ENCODE assay signal across 20 cellular contexts in genomic region chr1:211420845-211421454, GRCh38.
DNase-seq lines count a peak whose midpoint lies in the region; ATAC-seq and TF ChIP-seq lines count a peak whose summit lies in the region.
"Had no signal": no experiment of that assay in that cellular context is flagged by ENCODE, and none has a peak within 500 bp of the region (broad histone marks: within the 10 kb centered on the region; RNA-seq: fewer than 3 reads in every experiment).

No MANE protein-coding gene starts in this region.

- no peaks in the 10 kb centered on the region for H3K9me3 ChIP-seq in colonic mucosa
- H3K9me3 ChIP-seq: neutrophil had no signal

- no peak overlapping the region for H3K4me3 Mint-ChIP-seq in activated CD4-positive, alpha-beta T cell treated with anti-CD3 and anti-CD28 coated beads, Interleukin-2, amount 10 ng/mL, durations not matched to agents 24 days and 14 days
- H3K4me3 Mint-ChIP-seq in activated naive CD4-positive, alpha-beta T cell treated with anti-CD3 and anti-CD28 coated beads for 36 hours: no peak overlapping the region
- H3K4me3 Mint-ChIP-seq: activated CD4-positive, alpha-beta T cell treated with anti-CD3 and anti-CD28 coated beads, Interleukin-2, amount 10 ng/mL, durations not matched to agents 7 days and 5 days; activated naive CD4-positive, alpha-beta T cell treated with anti-CD3 and anti-CD28 coated beads, Interleukin-2, amount 50 U/mL, for 24 hours; mesothelial cell of epicardium; stimulated activated memory B cell treated with anti-CD40 and anti-IgM and Interleukin-4, amounts not matched to agents 10 μg/mL and 1 μg/mL and 100 μg/mL, for 72 hours had no signal

- H3K27ac Mint-ChIP-seq in activated CD4-positive, alpha-beta T cell treated with anti-CD3 and anti-CD28 coated beads, Interleukin-2, amount 10 ng/mL, durations not matched to agents 24 days and 14 days: peak overlapping the region; percentile 13
- no peak overlapping the region for H3K27ac Mint-ChIP-seq in activated naive CD4-positive, alpha-beta T cell treated with anti-CD3 and anti-CD28 coated beads for 36 hours
- H3K27ac Mint-ChIP-seq: activated CD4-positive, alpha-beta T cell treated with anti-CD3 and anti-CD28 coated beads, Interleukin-2, amount 10 ng/mL, durations not matched to agents 7 days and 5 days; activated naive CD4-positive, alpha-beta T cell treated with anti-CD3 and anti-CD28 coated beads, Interleukin-2, amount 50 U/mL, for 24 hours; mesothelial cell of epicardium; stimulated activated memory B cell treated with anti-CD40 and anti-IgM and Interleukin-4, amounts not matched to agents 10 μg/mL and 1 μg/mL and 100 μg/mL, for 72 hours had no signal

- peaks cover 1% of the 10 kb centered on the region for H3K9me3 Mint-ChIP-seq in activated CD4-positive, alpha-beta T cell treated with anti-CD3 and anti-CD28 coated beads, Interleukin-2, amount 10 ng/mL, durations not matched to agents 24 days and 14 days
- H3K9me3 Mint-ChIP-seq in activated naive CD4-positive, alpha-beta T cell treated with anti-CD3 and anti-CD28 coated beads for 36 hours: no peaks in the 10 kb centered on the region
- H3K9me3 Mint-ChIP-seq: activated CD4-positive, alpha-beta T cell treated with anti-CD3 and anti-CD28 coated beads, Interleukin-2, amount 10 ng/mL, durations not matched to agents 7 days and 5 days; activated naive CD4-positive, alpha-beta T cell treated with anti-CD3 and anti-CD28 coated beads, Interleukin-2, amount 50 U/mL, for 24 hours; stimulated activated memory B cell treated with anti-CD40 and anti-IgM and Interleukin-4, amounts not matched to agents 10 μg/mL and 1 μg/mL and 100 μg/mL, for 72 hours had no signal

- no peak overlapping the region for H3K27ac ChIP-seq in colonic mucosa
- H3K27ac ChIP-seq: brain microvascular endothelial cell, neutrophil had no signal

- peaks cover under 1% of the 10 kb centered on the region for H3K27me3 Mint-ChIP-seq in activated CD4-positive, alpha-beta T cell treated with anti-CD3 and anti-CD28 coated beads, Interleukin-2, amount 10 ng/mL, durations not matched to agents 24 days and 14 days
- H3K27me3 Mint-ChIP-seq in activated naive CD4-positive, alpha-beta T cell treated with anti-CD3 and anti-CD28 coated beads for 36 hours (ENCODE audit: low read depth): no peaks in the 10 kb centered on the region
- H3K27me3 Mint-ChIP-seq: activated naive CD4-positive, alpha-beta T cell treated with anti-CD3 and anti-CD28 coated beads, Interleukin-2, amount 50 U/mL, for 24 hours; stimulated activated memory B cell treated with anti-CD40 and anti-IgM and Interleukin-4, amounts not matched to agents 10 μg/mL and 1 μg/mL and 100 μg/mL, for 72 hours had no signal

- no peaks in the 10 kb centered on the region for H3K27me3 ChIP-seq in colonic mucosa
- H3K27me3 ChIP-seq: brain microvascular endothelial cell had no signal

- H3K4me1 ChIP-seq in colonic mucosa: no peaks in the 10 kb centered on the region

- no peak for TF ChIP-seq CTCF in colonic mucosa (IDR thresholded peaks at IDR 0.05)

- no peaks in the 10 kb centered on the region for H3K36me3 ChIP-seq in colonic mucosa
- H3K36me3 ChIP-seq: brain microvascular endothelial cell, neutrophil had no signal

- intact Hi-C loops in activated CD4-positive, alpha-beta T cell treated with anti-CD3 and anti-CD28 coated beads, Interleukin-2, amount 10 ng/mL, durations not matched to agents 24 days and 14 days (cut with micrococcal nuclease): no loop called here
- intact Hi-C loops in colonic mucosa (cut with DNase I): no loop called here
- intact Hi-C loops in activated naive CD4-positive, alpha-beta T cell treated with anti-CD3 and anti-CD28 coated beads for 36 hours (cut with micrococcal nuclease): no loop called here

- no peak for ATAC-seq in GM19463 (IDR thresholded peaks at IDR 0.05; ENCODE audit: unreplicated experiment)
- ATAC-seq: stimulated activated memory B cell treated with anti-CD40 and anti-IgM and Interleukin-4, amounts not matched to agents 10 μg/mL and 1 μg/mL and 100 μg/mL, for 72 hours had no signal

- no peak overlapping the region for H3K9ac ChIP-seq in colonic mucosa (ENCODE audit: low read depth in 2 of 2, low read length in 2 of 2)

- no peak overlapping the region for H3K4me3 ChIP-seq in colonic mucosa

- H3K4me1 Mint-ChIP-seq in activated CD4-positive, alpha-beta T cell treated with anti-CD3 and anti-CD28 coated beads, Interleukin-2, amount 10 ng/mL, durations not matched to agents 24 days and 14 days: peaks cover 19% of the 10 kb centered on the region
- peaks cover 13% of the 10 kb centered on the region for H3K4me1 Mint-ChIP-seq in activated naive CD4-positive, alpha-beta T cell treated with anti-CD3 and anti-CD28 coated beads for 36 hours (ENCODE audit: low read depth)

- CTCF ChIA-PET in activated naive CD4-positive, alpha-beta T cell treated with anti-CD3 and anti-CD28 coated beads for 36 hours (lab: Charles Lee): interaction anchor here (1.2 kb wide), 1 partner anchor 49 kb away, joined by 3 read pairs; no protein-coding TSS in a partner anchor

- no peak for DNase-seq in activated CD4-positive, alpha-beta T cell treated with anti-CD3 and anti-CD28 coated beads, Interleukin-2, amount 10 ng/mL, durations not matched to agents 24 days and 14 days
- DNase-seq in activated CD4-positive, alpha-beta T cell treated with anti-CD3 and anti-CD28 coated beads, Interleukin-2, amount 50 U/mL, for 1 hour: no peak
- peak; percentile 48 for DNase-seq in NCI-H69 (lab: John Stamatoyannopoulos, UW)
- DNase-seq in dedifferentiated amniotic fluid mesenchymal stem cell (ENCODE audit: extremely low spot score): peak; percentile 63
- peak; percentile 18 for DNase-seq in stromal cell of bone marrow (ENCODE audit: low read depth)
- DNase-seq in colonic mucosa: no peak
- DNase-seq in activated naive CD4-positive, alpha-beta T cell treated with anti-CD3 and anti-CD28 coated beads for 36 hours: no peak
- DNase-seq: activated CD4-positive, alpha-beta T cell treated with anti-CD3 and anti-CD28 coated beads, Interleukin-2, amount 10 ng/mL, durations not matched to agents 7 days and 5 days; kidney glomerular epithelial cell; NCI-H187 treated with DMSO at 0.1 percent for 48 hours; NCI-H510A; OCI-M1; stimulated activated CD4-positive, alpha-beta T cell treated with anti-CD3 and anti-CD28 coated beads, Interleukin-12 subunit alpha, Interleukin-12 subunit beta, amount 100 ng/mL, for 4 hours; trophoblast cell had no signal

- H3K36me3 Mint-ChIP-seq in activated CD4-positive, alpha-beta T cell treated with anti-CD3 and anti-CD28 coated beads, Interleukin-2, amount 10 ng/mL, durations not matched to agents 24 days and 14 days (ENCODE audit: low read depth): no peaks in the 10 kb centered on the region
- peaks cover 1% of the 10 kb centered on the region for H3K36me3 Mint-ChIP-seq in activated naive CD4-positive, alpha-beta T cell treated with anti-CD3 and anti-CD28 coated beads for 36 hours (ENCODE audit: low read depth)
- H3K36me3 Mint-ChIP-seq: activated naive CD4-positive, alpha-beta T cell treated with anti-CD3 and anti-CD28 coated beads, Interleukin-2, amount 50 U/mL, for 24 hours; stimulated activated memory B cell treated with anti-CD40 and anti-IgM and Interleukin-4, amounts not matched to agents 10 μg/mL and 1 μg/mL and 100 μg/mL, for 72 hours had no signal

Comparison
In these comparisons a context has a peak if more than half of its experiments do, and no peak if none do; other contexts are left out.
1. DNase-seq: peak in NCI-H69 (single experiment), dedifferentiated amniotic fluid mesenchymal stem cell (single experiment) and stromal cell of bone marrow (single experiment); none in activated CD4-positive, alpha-beta T cell treated with anti-CD3 and anti-CD28 coated beads, Interleukin-2, amount 10 ng/mL, durations not matched to agents 24 days and 14 days (single experiment), activated CD4-positive, alpha-beta T cell treated with anti-CD3 and anti-CD28 coated beads, Interleukin-2, amount 50 U/mL, for 1 hour (single experiment), colonic mucosa (single experiment) and activated naive CD4-positive, alpha-beta T cell treated with anti-CD3 and anti-CD28 coated beads for 36 hours (single experiment).